In genomic region chr6:93183513-93183912, GRCh38 we compare ENCODE assay signal across 18 cellular contexts.
A peak's percentile ranks its signal among the peaks of the same experiment; 100 is the strongest.
DNase-seq lines count a peak whose midpoint lies in the region; ATAC-seq and TF ChIP-seq lines count a peak whose summit lies in the region.
"Had no signal": no experiment of that assay in that cellular context is flagged by ENCODE, and none has a peak within 500 bp of the region (broad histone marks: within the 10 kb centered on the region; RNA-seq: fewer than 3 reads in every experiment).

No MANE protein-coding gene starts in this region.

- ATAC-seq in gastroesophageal sphincter, result no peak
- ATAC-seq: Panc1, Right ventricle myocardium inferior had no signal

- H3K9ac ChIP-seq in mesenchymal stem cell (ENCODE audit: low read length), result no peak overlapping the region
- H3K9ac ChIP-seq: BLaER1, SK-N-SH had no signal

- peak; percentile 14 for DNase-seq in NCI-H1105 treated with DMSO at 0.1 percent for 48 hours (lab: John Stamatoyannopoulos, UW)
- DNase-seq in NCI-H1105 (lab: John Stamatoyannopoulos, UW), result no peak
- DNase-seq in NCI-H1436 treated with DMSO at 0.1 percent for 48 hours (lab: John Stamatoyannopoulos, UW), result peak; percentile 47
- peak; percentile 23 for DNase-seq in OCI-M1 (lab: John Stamatoyannopoulos, UW)
- peak; percentile 22 for DNase-seq in mesenchymal stem cell
- DNase-seq in cerebellar cortex (ENCODE audit: low spot score), result no peak
- DNase-seq in posterior cingulate gyrus, result no peak
- DNase-seq: EL, H7, MM.1S, NCI-H1694, NCI-H510A, SK-N-SH had no signal

- no peak overlapping the region for H3K18ac ChIP-seq in mesenchymal stem cell (ENCODE audit: low read depth in 1 of 2, low read length in 2 of 2)

- H3K4me3 ChIP-seq in mesenchymal stem cell (ENCODE audit: insufficient read depth in 1 of 2, low read depth in 1 of 2, low read length in 2 of 2) (no peak overlapping the region), gastroesophageal sphincter (no peak overlapping the region)
- H3K4me3 ChIP-seq: BLaER1 had no signal

- H3K27me3 ChIP-seq in mesenchymal stem cell (ENCODE audit: control insufficient read depth in 1 of 2, insufficient read depth in 1 of 2, low read length in 2 of 2), result no peaks in the 10 kb centered on the region
- H3K27me3 ChIP-seq in gastroesophageal sphincter, result no peaks in the 10 kb centered on the region
- H3K27me3 ChIP-seq: BLaER1 had no signal

- no peak overlapping the region for H3K27ac ChIP-seq in mesenchymal stem cell (ENCODE audit: low read length, poor library complexity, severe bottlenecking)
- H3K27ac ChIP-seq in gastroesophageal sphincter, result no peak overlapping the region
- H3K27ac ChIP-seq: 22Rv1, BLaER1 had no signal

- no peak overlapping the region for H2BK12ac ChIP-seq in mesenchymal stem cell (ENCODE audit: low read length in 2 of 2)

- H2AK5ac ChIP-seq in mesenchymal stem cell (ENCODE audit: low read length, severe bottlenecking), result no peak overlapping the region

- H2BK120ac ChIP-seq in mesenchymal stem cell (ENCODE audit: low read depth, low read length), result no peak overlapping the region

- no peak overlapping the region for H2BK5ac ChIP-seq in mesenchymal stem cell (ENCODE audit: low read depth, low read length, poor library complexity, severe bottlenecking)

- no peak overlapping the region for H2AFZ ChIP-seq in mesenchymal stem cell (ENCODE audit: low read depth, low read length)

- no peak overlapping the region for H3K14ac ChIP-seq in mesenchymal stem cell (ENCODE audit: low read length in 2 of 2)

- H2BK15ac ChIP-seq in mesenchymal stem cell (ENCODE audit: low read depth, poor library complexity, severe bottlenecking), result no peak overlapping the region

- no peak for TF ChIP-seq CTCF in gastroesophageal sphincter (IDR thresholded peaks at IDR 0.05)

- no peaks in the 10 kb centered on the region for H3K4me1 ChIP-seq in mesenchymal stem cell (ENCODE audit: control insufficient read depth, insufficient read depth, low read depth, low read length)
- H3K4me1 ChIP-seq in gastroesophageal sphincter, result peaks cover 0 to 10% (median 0%) of the 10 kb centered on the region in 3 donors

- no peak overlapping the region for H3K23ac ChIP-seq in mesenchymal stem cell (ENCODE audit: low read length in 2 of 2)

- no peak overlapping the region for H4K8ac ChIP-seq in mesenchymal stem cell (ENCODE audit: low read length)

- no peak for TF ChIP-seq POLR2A in gastroesophageal sphincter (IDR thresholded peaks at IDR 0.05)

- H3K36me3 ChIP-seq in mesenchymal stem cell (ENCODE audit: control insufficient read depth in 1 of 2, insufficient read depth in 2 of 2, low read depth in 1 of 2, low read length in 2 of 2) (no peaks in the 10 kb centered on the region), gastroesophageal sphincter (no peaks in the 10 kb centered on the region)
- H3K36me3 ChIP-seq: BLaER1 had no signal

- intact Hi-C loops in posterior cingulate gyrus (cut with DNase I), result no loop called here

- no peak overlapping the region for H4K91ac ChIP-seq in mesenchymal stem cell (ENCODE audit: low read length)

- WGBS in mesenchymal stem cell, result 9% methylated on average over 2 of the region's 3 CpGs
- whole genome bisulfite sequencing in gastroesophageal sphincter (ENCODE audit: low coverage in 1 of 2), 2 donors, result 35 to 93% methylated on average over 3 of the region's 3 CpGs

- H3K4me2 ChIP-seq in mesenchymal stem cell (ENCODE audit: low read length, poor library complexity, severe bottlenecking), result no peak overlapping the region
- H3K4me2 ChIP-seq: BLaER1, SK-N-SH had no signal

- no peaks in the 10 kb centered on the region for H3K79me1 ChIP-seq in mesenchymal stem cell (replicated peaks; ENCODE audit: low read length, poor library complexity, severe bottlenecking)

- no peak overlapping the region for H3K4ac ChIP-seq in mesenchymal stem cell (ENCODE audit: low read depth in 1 of 2, low read length in 2 of 2)

- no peaks in the 10 kb centered on the region for H3K9me3 ChIP-seq in mesenchymal stem cell (ENCODE audit: control insufficient read depth, low read length)
- H3K9me3 ChIP-seq in gastroesophageal sphincter, result no peaks in the 10 kb centered on the region
- H3K9me3 ChIP-seq: BLaER1, SK-N-SH had no signal

- no peak for TF ChIP-seq EP300 in gastroesophageal sphincter (IDR thresholded peaks at IDR 0.05)

Comparison
In these comparisons a context has a peak if more than half of its experiments do, and no peak if none do; other contexts are left out.
1. DNase-seq: peak in NCI-H1105 treated with DMSO at 0.1 percent for 48 hours (single experiment), NCI-H1436 treated with DMSO at 0.1 percent for 48 hours (single experiment), OCI-M1 (single experiment) and mesenchymal stem cell (single experiment); none in NCI-H1105 (single experiment), cerebellar cortex (single experiment) and posterior cingulate gyrus (0 of 10).